In the genomic region with DNA sequence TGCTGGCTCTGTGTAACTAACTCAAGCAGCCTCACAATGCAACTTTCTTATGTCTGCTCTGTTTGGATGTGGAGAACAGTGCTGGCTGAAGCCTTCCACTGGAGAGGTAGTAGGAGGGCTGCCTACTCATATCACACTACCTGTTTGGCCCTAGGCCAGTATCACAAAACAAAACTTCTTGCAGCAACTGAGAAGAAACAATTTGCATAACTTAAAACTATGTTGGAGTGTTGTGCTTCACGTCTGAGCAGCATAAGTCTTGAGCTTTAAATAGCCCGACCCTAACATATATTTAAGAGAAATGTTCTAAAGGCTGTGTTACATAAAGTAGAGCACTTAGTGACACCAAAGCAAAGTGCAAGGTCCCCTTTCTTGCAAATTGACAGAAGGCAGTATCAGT, we compare ENCODE assay signal across 9 cellular contexts.
DNase-seq lines count a peak whose midpoint lies in the region; ATAC-seq and TF ChIP-seq lines count a peak whose summit lies in the region.
"Had no signal": no experiment of that assay in that cellular context is flagged by ENCODE, and none has a peak within 500 bp of the region (broad histone marks: within the 10 kb centered on the region; RNA-seq: fewer than 3 reads in every experiment).

No MANE protein-coding gene starts in this region.

- DNase-seq in GM12864 (ENCODE audit: low read depth), result peak; percentile 84
- peak; percentile 28 for DNase-seq in GM19238 (ENCODE audit: insufficient read length, low spot score)
- DNase-seq in NCI-H1092 treated with DMSO at 0.1 percent for 48 hours (lab: John Stamatoyannopoulos, UW), result no peak
- DNase-seq in omental fat pad (ENCODE audit: low spot score), result no peak
- no peak for DNase-seq in putamen (ENCODE audit: low spot score)
- no peak for DNase-seq in Peyer's patch

- H3K36me3 ChIP-seq in Peyer's patch, result no peaks in the 10 kb centered on the region

- H3K9me3 ChIP-seq in Peyer's patch, result no peaks in the 10 kb centered on the region

- no peaks in the 10 kb centered on the region for H3K27me3 ChIP-seq in Peyer's patch

- ATAC-seq in HG02588 (IDR thresholded peaks at IDR 0.05; ENCODE audit: unreplicated experiment), result peak; percentile 78
- ATAC-seq in HG03342 (IDR thresholded peaks at IDR 0.05; ENCODE audit: unreplicated experiment), result peak; percentile 80
- no peak for ATAC-seq in omental fat pad (ENCODE audit: low FRiP score)

- no peak overlapping the region for H3K27ac ChIP-seq in Peyer's patch
- H3K27ac ChIP-seq: HL-60 had no signal

- TF ChIP-seq POLR2A in Peyer's patch (IDR thresholded peaks at IDR 0.05), result no peak

- TF ChIP-seq CTCF in GM12864 (IDR thresholded peaks at IDR 0.05; ENCODE audit: low read depth, low read length, missing control alignments) (no peak), omental fat pad (IDR thresholded peaks at IDR 0.05) (no peak), Peyer's patch (IDR thresholded peaks at IDR 0.05) (no peak)

- H3K4me3 ChIP-seq in GM12864 (ENCODE audit: low read depth, low read length) (no peak overlapping the region), Peyer's patch (no peak overlapping the region)

- peaks cover 0 to 13% (median 0%) of the 10 kb centered on the region in 4 donors for H3K4me1 ChIP-seq in Peyer's patch

Comparison
In these comparisons a context has a peak if more than half of its experiments do, and no peak if none do; other contexts are left out.
1. DNase-seq: peak in GM12864 (single experiment) and GM19238 (single experiment); none in NCI-H1092 treated with DMSO at 0.1 percent for 48 hours (single experiment), omental fat pad (single experiment), putamen (single experiment) and Peyer's patch (0 of 3).